Comparison of ENCODE assay signal across 8 cellular contexts in genomic region chr19:409006-409514, GRCh38. TPM values are rescaled to one million over a fixed set of nuclear protein-coding genes. Genes with fewer than 3 reads are reported as not detected.
DNase-seq lines count a peak whose midpoint lies in the region; FAIRE-seq and TF ChIP-seq lines count a peak whose summit lies in the region.

Gene C2CD4C (minus strand): TSS chr19:409147. CDS start chr19:408361, 786 bp downstream.

- DNase-seq in A673 (ENCODE audit: low spot score) (peak; percentile 54), SK-N-DZ (ENCODE audit: low spot score) (no peak), GM13976 (ENCODE audit: low spot score) (no peak), HTR-8/SVneo (ENCODE audit: insufficient read length, low spot score) (no peak)
- peak; percentile 45 for DNase-seq in activated naive CD4-positive, alpha-beta T cell treated with anti-CD3 and anti-CD28 coated beads, Interleukin-2, amount 50 U/mL, for 16 hours
- peak; percentile 25 to 35 for DNase-seq in stimulated activated CD4-positive, alpha-beta T cell treated with anti-CD3 and anti-CD28 coated beads, Interleukin-1b, Interleukin-23, amount 100 ng/mL, for 4 hours (ENCODE audit: low read depth in 2 of 2)

- CTCF ChIA-PET in A673 (lab: Charles Lee) = no interaction called here

- TF ChIP-seq RAD21 in Ishikawa (IDR thresholded peaks at IDR 0.05; ENCODE audit: low read depth) = no peak

- no peaks in the 10 kb centered on the region for H3K9me3 ChIP-seq in A673 (ENCODE audit: low read depth, low read length, poor library complexity, severe bottlenecking)

- in situ Hi-C loops in GM13976 (cut with MboI; ENCODE audit: low sequenced_read_pairs, unreplicated experiment) = no loop called here

- peaks cover 7% of the 10 kb centered on the region for H3K4me1 ChIP-seq in A673 (ENCODE audit: insufficient read depth, low read length, poor library complexity, severe bottlenecking)

- peaks cover 7% of the 10 kb centered on the region for H3K27me3 ChIP-seq in A673 (replicated peaks; ENCODE audit: insufficient read depth, low read depth, low read length, poor library complexity)

- no TSS peak for BruUV-seq in A673 (replicated peaks; lab: Mats Ljungman, UMichigan)

- POLR2A ChIA-PET in A673 (lab: Charles Lee; ENCODE audit: low non-redundant PET) = no interaction called here

- no peak for FAIRE-seq in HTR-8/SVneo (lab: Jason Lieb, UNC)

- intact Hi-C loops in A673 (cut with micrococcal nuclease; ENCODE audit: unreplicated experiment) = loop anchor here (10.0 kb wide), 1 partner anchor 76 kb away; no protein-coding TSS in a partner anchor

- H3K36me3 ChIP-seq in A673 (ENCODE audit: insufficient read depth, low read length, poor library complexity, severe bottlenecking) = no peaks in the 10 kb centered on the region

- H3K4me3 ChIP-seq in A673 (ENCODE audit: low read depth, low read length, poor library complexity, severe bottlenecking) (peak within 1 kb of the TSS; percentile 63), iPS-11a (ENCODE audit: low read depth, low read length) (peak within 1 kb of the TSS; percentile 43)

- TF ChIP-seq EP300 in Ishikawa (IDR thresholded peaks at IDR 0.05; ENCODE audit: borderline replicate concordance) = no peak

- TF ChIP-seq CTCF in A673 (conservative IDR thresholded peaks at IDR 0.05; ENCODE audit: low read depth, low read length) = no peak
- no peak for TF ChIP-seq CTCF in GM13976 (IDR thresholded peaks at IDR 0.05; ENCODE audit: borderline replicate concordance, control extremely low read depth, extremely low read depth, insufficient read depth, missing control alignments)

- H3K27ac ChIP-seq in A673 (ENCODE audit: low read depth, low read length, poor library complexity, severe bottlenecking) = no peak within 1 kb of the TSS

TF ChIP-seq in Ishikawa, 13 proteins besides CTCF, POLR2A, EP300 and RAD21:
- TF ChIP-seq TAF1 (IDR thresholded peaks at IDR 0.05; ENCODE audit: low read depth) = no peak
- TF ChIP-seq ZBTB7A (IDR thresholded peaks at IDR 0.05; ENCODE audit: low read depth) = peak; percentile 79
- peak; percentile 30; the same call in 1 of the 2 replicates for TF ChIP-seq EGR1 (IDR thresholded peaks at IDR 0.05)

RNA-seq across cellular contexts. Expression of gene C2CD4C, which starts in this region (rescaled TPM):
- total RNA-seq in A673 (2021) = 1.8 and 3.5 TPM in 2 replicates
- 8.0 and 11.7 TPM in 2 replicates for polyA plus RNA-seq in SK-N-DZ (2014; cell fraction: cytosol; rRNA removed)
- 26.7 and 31.2 TPM in 2 replicates for polyA plus RNA-seq in SK-N-DZ (2014; cell fraction: nucleus; rRNA removed)

Comparison
In these comparisons a context has a peak if more than half of its experiments do, and no peak if none do; other contexts are left out.
1. DNase-seq: peak in A673 (single experiment), activated naive CD4-positive, alpha-beta T cell treated with anti-CD3 and anti-CD28 coated beads, Interleukin-2, amount 50 U/mL, for 16 hours (single experiment) and stimulated activated CD4-positive, alpha-beta T cell treated with anti-CD3 and anti-CD28 coated beads, Interleukin-1b, Interleukin-23, amount 100 ng/mL, for 4 hours (2 of 2); none in SK-N-DZ (single experiment), GM13976 (single experiment) and HTR-8/SVneo (single experiment).